9 cellular contexts compared by ENCODE assay signal in genomic region chr3:112074616-112075497, GRCh38. TPM values are rescaled to one million over a fixed set of nuclear protein-coding genes. Genes with fewer than 3 reads are reported as not detected.
DNase-seq lines count a peak whose midpoint lies in the region; ATAC-seq and TF ChIP-seq lines count a peak whose summit lies in the region.
"Had no signal": no experiment of that assay in that cellular context is flagged by ENCODE, and none has a peak within 500 bp of the region (broad histone marks: within the 10 kb centered on the region; RNA-seq: fewer than 3 reads in every experiment).

No MANE protein-coding gene starts in this region.

- peaks cover 9 to 44% (median 17%) of the 10 kb centered on the region in 4 donors for H3K4me1 Mint-ChIP-seq in CD4-positive, CD25-positive, alpha-beta regulatory T cell

- H2AFZ ChIP-seq in parathyroid adenoma, result peak overlapping the region; percentile 21

- H3K4me1 ChIP-seq in CD4-positive, CD25-positive, alpha-beta regulatory T cell (ENCODE audit: control insufficient read depth, insufficient read depth, low read length, poor library complexity, severe bottlenecking), result no peaks in the 10 kb centered on the region
- H3K4me1 ChIP-seq in duodenal mucosa (ENCODE audit: control insufficient read depth in 1 of 2, insufficient read depth in 2 of 2, low read length in 2 of 2) (peaks cover 14 to 15% of the 10 kb centered on the region in 2 donors), parathyroid adenoma (no peaks in the 10 kb centered on the region)

- H3K9ac ChIP-seq in duodenal mucosa (ENCODE audit: low read depth in 1 of 2, low read length in 2 of 2) (no peak overlapping the region), parathyroid adenoma (no peak overlapping the region)

- no peaks in the 10 kb centered on the region for H3K27me3 ChIP-seq in CD4-positive, CD25-positive, alpha-beta regulatory T cell (ENCODE audit: control insufficient read depth, insufficient read depth, low read length)
- H3K27me3 ChIP-seq in duodenal mucosa (ENCODE audit: control insufficient read depth in 1 of 2, insufficient read depth in 2 of 2, low read length in 2 of 2), result no peaks in the 10 kb centered on the region
- no peaks in the 10 kb centered on the region for H3K27me3 ChIP-seq in parathyroid adenoma (ENCODE audit: control insufficient read depth, insufficient read depth, low read length)

- H3K27me3 Mint-ChIP-seq in CD4-positive, CD25-positive, alpha-beta regulatory T cell, result peaks cover 13% of the 10 kb centered on the region

- peak in 1 of 3 donors; percentile 69 for DNase-seq in CD4-positive, CD25-positive, alpha-beta regulatory T cell
- DNase-seq in SK-MEL-5 (ENCODE audit: low read depth, low spot score) (peak; percentile 33), NCI-H446 treated with DMSO at 0.1 percent for 48 hours (lab: John Stamatoyannopoulos, UW) (no peak), C1 segment of cervical spinal cord (lab: John Stamatoyannopoulos, UW) (no peak)

- peak; percentile 65 for ATAC-seq in CD4-positive, CD25-positive, alpha-beta regulatory T cell (ENCODE audit: low read depth in 2 of 2)
- ATAC-seq in GM19351 (IDR thresholded peaks at IDR 0.05; ENCODE audit: unreplicated experiment) (peak; percentile 95), HG03575 (IDR thresholded peaks at IDR 0.05; ENCODE audit: extremely low read depth, insufficient number of reproducible peaks, low FRiP score, unreplicated experiment) (peak; percentile 76)

- TF ChIP-seq CTCF in parathyroid adenoma (IDR thresholded peaks at IDR 0.05), result no peak

- H3K79me2 ChIP-seq in parathyroid adenoma, result no peaks in the 10 kb centered on the region

- H3K27ac Mint-ChIP-seq in CD4-positive, CD25-positive, alpha-beta regulatory T cell, result peak overlapping the region; percentile 14 to 90 (median 89)

- in situ Hi-C loops in SK-MEL-5 (cut with HindIII; ENCODE audit: low pct_unique_long_range_greater_than_20kb, low sequenced_read_pairs), result no loop called here

- H3K9me3 ChIP-seq in CD4-positive, CD25-positive, alpha-beta regulatory T cell (ENCODE audit: control insufficient read depth in 2 of 2, low read length in 2 of 2), result no peaks in the 10 kb centered on the region
- H3K9me3 ChIP-seq in duodenal mucosa (ENCODE audit: control insufficient read depth in 1 of 2, low read length in 2 of 2) (no peaks in the 10 kb centered on the region), parathyroid adenoma (ENCODE audit: control insufficient read depth, low read length) (no peaks in the 10 kb centered on the region)

- peaks cover 0 to 10% (median 0%) of the 10 kb centered on the region in 7 donors for H3K9me3 Mint-ChIP-seq in CD4-positive, CD25-positive, alpha-beta regulatory T cell

- no peak overlapping the region for H3K4me2 ChIP-seq in parathyroid adenoma (ENCODE audit: low read length)

- H3K36me3 ChIP-seq in CD4-positive, CD25-positive, alpha-beta regulatory T cell (ENCODE audit: control insufficient read depth, insufficient read depth, low read length), result no peaks in the 10 kb centered on the region
- H3K36me3 ChIP-seq in duodenal mucosa (ENCODE audit: control insufficient read depth in 1 of 2, insufficient read depth in 2 of 2, low read length in 2 of 2), result no peaks in the 10 kb centered on the region
- H3K36me3 ChIP-seq in parathyroid adenoma (ENCODE audit: control insufficient read depth, insufficient read depth, low read length), result no peaks in the 10 kb centered on the region

- H3K4me3 Mint-ChIP-seq in CD4-positive, CD25-positive, alpha-beta regulatory T cell, result peak overlapping the region in 3 of 4 donors; percentile 1 to 17 (median 12)

- H3K27ac ChIP-seq in CD4-positive, CD25-positive, alpha-beta regulatory T cell (ENCODE audit: insufficient read depth, low read length, poor library complexity, severe bottlenecking), result no peak overlapping the region
- H3K27ac ChIP-seq in duodenal mucosa (ENCODE audit: low read depth, low read length), result peak overlapping the region; percentile 71
- no peak overlapping the region for H3K27ac ChIP-seq in parathyroid adenoma

- no peak overlapping the region for H3K4me3 ChIP-seq in CD4-positive, CD25-positive, alpha-beta regulatory T cell (ENCODE audit: low read depth, low read length)
- peak overlapping the region; percentile 54 to 57 for H3K4me3 ChIP-seq in duodenal mucosa (ENCODE audit: low read depth in 1 of 2, low read length in 2 of 2)
- no peak overlapping the region for H3K4me3 ChIP-seq in parathyroid adenoma (ENCODE audit: low read depth, low read length)

- H3K36me3 Mint-ChIP-seq in CD4-positive, CD25-positive, alpha-beta regulatory T cell, result peaks cover 10% of the 10 kb centered on the region

RNA-seq across cellular contexts. Expression of gene C3orf52, which starts 11.3 kb away (rescaled TPM):
- total RNA-seq in CD4-positive, CD25-positive, alpha-beta regulatory T cell, result 0.59 TPM
- under 1 TPM; 0.13 to 0.67 (median 0.42) TPM for polyA plus RNA-seq in CD4-positive, CD25-positive, alpha-beta regulatory T cell
- total RNA-seq in SK-MEL-5 (2014; rRNA removed; shearing (Covaris generic)), result 11.0 and 12.4 TPM in 2 replicates
- polyA plus RNA-seq in SK-MEL-5 (2015; cell fraction: cytosol; rRNA removed), result 8.6 and 11.3 TPM in 2 replicates
- 31.7 and 41.6 TPM in 2 replicates for polyA plus RNA-seq in SK-MEL-5 (2015; cell fraction: nucleus; rRNA removed)

RNA-seq across cellular contexts. Expression of gene TMPRSS7, which starts 40.3 kb away (rescaled TPM):
- total RNA-seq in CD4-positive, CD25-positive, alpha-beta regulatory T cell, result not detected
- polyA plus RNA-seq in CD4-positive, CD25-positive, alpha-beta regulatory T cell, result not detected
- not detected in 2 replicates for total RNA-seq in SK-MEL-5 (2014; rRNA removed; shearing (Covaris generic))
- polyA plus RNA-seq in SK-MEL-5 (2015; cell fraction: cytosol; rRNA removed), result not detected in 2 replicates
- polyA plus RNA-seq in SK-MEL-5 (2015; cell fraction: nucleus; rRNA removed), result 0.58 TPM in 1 of 2 replicates, not detected in the other
- total RNA-seq: liver had no signal
- polyA plus RNA-seq: liver had no signal

RNA-seq across cellular contexts. Expression of gene GCSAM, which starts 58.2 kb away (rescaled TPM):
- total RNA-seq in CD4-positive, CD25-positive, alpha-beta regulatory T cell, result 11.8 TPM
- 10 to 100 TPM in 2 of 4 donors, 1 to 10 TPM in 2; 8.1 to 13.6 (median 10.4) TPM for polyA plus RNA-seq in CD4-positive, CD25-positive, alpha-beta regulatory T cell
- not detected in 2 replicates for total RNA-seq in SK-MEL-5 (2014; rRNA removed; shearing (Covaris generic))
- not detected in 2 replicates for polyA plus RNA-seq in SK-MEL-5 (2015; cell fraction: cytosol; rRNA removed)
- polyA plus RNA-seq in SK-MEL-5 (2015; cell fraction: nucleus; rRNA removed), result 0.08 TPM in 1 of 2 replicates, not detected in the other

Comparison
In these comparisons a context has a peak if more than half of its experiments do, and no peak if none do; other contexts are left out.
1. H3K4me3 ChIP-seq: peak in duodenal mucosa (2 of 2); none in CD4-positive, CD25-positive, alpha-beta regulatory T cell (single experiment) and parathyroid adenoma (single experiment).
2. RNA of gene GCSAM, which starts 58.2 kb away (total RNA-seq): 11.8 TPM in CD4-positive, CD25-positive, alpha-beta regulatory T cell (single experiment); not detected in SK-MEL-5; every median in the first group is over 10 times any median in the second.
3. Peak in every context shown above with its lines, with median percentiles within 50 percentile points of each other: ATAC-seq.